8 cellular contexts compared by ENCODE assay signal in genomic region chr17:14303343-14304221, GRCh38. TPM values are rescaled to one million over a fixed set of nuclear protein-coding genes. Genes with fewer than 3 reads are reported as not detected.
A peak's percentile ranks its signal among the peaks of the same experiment; 100 is the strongest.
DNase-seq lines count a peak whose midpoint lies in the region; ATAC-seq and TF ChIP-seq lines count a peak whose summit lies in the region.

No MANE protein-coding gene starts in this region.

- H3K4me3 ChIP-seq in GM12875 (ENCODE audit: low read depth, low read length): peak overlapping the region; percentile 76
- peak overlapping the region; percentile 70 to 77 for H3K4me3 ChIP-seq in esophagus (ENCODE audit: low read depth in 1 of 2, low read length in 2 of 2)
- peak overlapping the region; percentile 55 to 63 for H3K4me3 ChIP-seq in prostate gland

- H3K9me3 ChIP-seq in esophagus (ENCODE audit: control insufficient read depth in 2 of 2, insufficient read depth in 1 of 2, low read depth in 1 of 2, low read length in 1 of 2) (no peaks in the 10 kb centered on the region), prostate gland (no peaks in the 10 kb centered on the region)

- no peak for ATAC-seq in HG03108 (IDR thresholded peaks at IDR 0.05; ENCODE audit: unreplicated experiment)

- TF ChIP-seq CTCF in GM12875 (IDR thresholded peaks at IDR 0.05; ENCODE audit: borderline replicate concordance, insufficient read depth, low read depth, low read length) (no peak), prostate gland (IDR thresholded peaks at IDR 0.05) (no peak)

- WGBS in esophagus, 2 donors: 11 to 18% methylated on average over 56 of the region's 56 CpGs
- WGBS in prostate gland: 20% methylated on average over 55 of the region's 56 CpGs

- H3K27ac ChIP-seq in esophagus (ENCODE audit: low read depth in 2 of 2, low read length in 1 of 2) (peak overlapping the region in 1 of 2 donors; percentile 70), prostate gland (peak overlapping the region; percentile 20 to 26)

- peak; percentile 39 for DNase-seq in activated CD4-positive, alpha-beta T cell treated with anti-CD3 and anti-CD28 coated beads, Interleukin-2, amount 50 U/mL, for 1 hour
- DNase-seq in prostate gland (ENCODE audit: low spot score) (no peak), mucosa of gallbladder (ENCODE audit: low spot score) (no peak), germinal center (ENCODE audit: low spot score) (no peak), GM19238 (ENCODE audit: insufficient read length, low spot score) (no peak)

- H3K36me3 ChIP-seq in esophagus (ENCODE audit: control insufficient read depth in 2 of 2, insufficient read depth in 2 of 2, low read length in 1 of 2): no peaks in the 10 kb centered on the region
- no peaks in the 10 kb centered on the region for H3K36me3 ChIP-seq in prostate gland

- H3K27me3 ChIP-seq in esophagus (ENCODE audit: control insufficient read depth in 1 of 2, insufficient read depth in 2 of 2, low read length in 2 of 2) (no peaks in the 10 kb centered on the region), prostate gland (replicated peaks; ENCODE audit: insufficient read depth) (peaks cover 5% of the 10 kb centered on the region)

- peaks cover 3 to 13% of the 10 kb centered on the region in 2 donors for H3K4me1 ChIP-seq in esophagus (ENCODE audit: control insufficient read depth in 2 of 2, insufficient read depth in 2 of 2, low read length in 1 of 2)
- no peaks in the 10 kb centered on the region for H3K4me1 ChIP-seq in prostate gland (replicated peaks)

- no peak for TF ChIP-seq POLR2A in prostate gland (IDR thresholded peaks at IDR 0.05)

- intact Hi-C loops in prostate gland (cut with DNase I): loop anchor here (2.0 to 10.0 kb wide), 4 partner anchors 236 to 1271 kb away; partner anchors contain the start of gene COX10

RNA-seq across cellular contexts. Expression of gene HS3ST3B1, which starts 2.7 kb away (rescaled TPM):
- 1 to 10 TPM; 1.4 to 1.7 TPM for polyA plus RNA-seq in esophagus
- total RNA-seq in prostate gland: 1 to 10 TPM; 2.8 to 4.1 TPM
- total RNA-seq in mucosa of gallbladder: 4.0 TPM
